14 cellular contexts compared by ENCODE assay signal in genomic region chr1:117616967-117617366, GRCh38.
"Had no signal": no experiment of that assay in that cellular context is flagged by ENCODE, and none has a peak within 500 bp of the region (broad histone marks: within the 10 kb centered on the region; RNA-seq: fewer than 3 reads in every experiment).

No MANE protein-coding gene starts in this region.

- H3K36me3 ChIP-seq: cardiac muscle cell, esophagus muscularis mucosa, left ventricle myocardium inferior, right lobe of liver, stomach, thoracic aorta had no signal

- H3K27me3 Mint-ChIP-seq: activated T-cell treated with anti-CD3 and anti-CD28 coated beads, Interleukin-2, amount 50 U/mL, for 24 hours had no signal

- H3K9me3 Mint-ChIP-seq: activated T-cell treated with anti-CD3 and anti-CD28 coated beads, Interleukin-2, amount 50 U/mL, for 24 hours had no signal

- ATAC-seq: activated CD4-positive, CD25-positive, alpha-beta regulatory T cell treated with anti-CD3 and anti-CD28 coated beads, Interleukin-2, amount 50 U/mL, for 24 hours; right lobe of liver had no signal

- H3K27me3 ChIP-seq: cardiac muscle cell, esophagus muscularis mucosa, hepatocyte, right lobe of liver, stomach had no signal

- H3K4me2 ChIP-seq: hepatocyte, smooth muscle cell had no signal

- H2AFZ ChIP-seq: hepatocyte had no signal

- DNase-seq: activated CD4-positive, alpha-beta T cell treated with anti-CD3 and anti-CD28 coated beads, Interleukin-2, amount 50 U/mL, for 4 hours; activated effector memory CD4-positive, alpha-beta T cell treated with Interleukin-2 at 50 U/mL for 16 hours; activated naive CD4-positive, alpha-beta T cell treated with anti-CD3 and anti-CD28 coated beads, Interleukin-2, amount 50 U/mL, for 16 hours; activated T-cell treated with anti-CD3 and anti-CD28 coated beads, Interleukin-2, amount 50 U/mL, for 24 hours; left ventricle myocardium inferior; mesenchymal stem cell; right lobe of liver had no signal

- H3K9me3 ChIP-seq: esophagus muscularis mucosa, left ventricle myocardium inferior, right lobe of liver, stomach, thoracic aorta had no signal

- H3K4me3 ChIP-seq: cardiac muscle cell, esophagus muscularis mucosa, hepatocyte, left ventricle myocardium inferior, right lobe of liver, smooth muscle cell, stomach, thoracic aorta had no signal

- H3K4me3 Mint-ChIP-seq: activated T-cell treated with anti-CD3 and anti-CD28 coated beads, Interleukin-2, amount 50 U/mL, for 24 hours had no signal

- H3K27ac Mint-ChIP-seq: activated T-cell treated with anti-CD3 and anti-CD28 coated beads, Interleukin-2, amount 50 U/mL, for 24 hours had no signal

- H3K27ac ChIP-seq: cardiac muscle cell, esophagus muscularis mucosa, hepatocyte, left ventricle myocardium inferior, right lobe of liver, thoracic aorta had no signal
